8 cellular contexts compared by ENCODE assay signal in the genomic region with DNA sequence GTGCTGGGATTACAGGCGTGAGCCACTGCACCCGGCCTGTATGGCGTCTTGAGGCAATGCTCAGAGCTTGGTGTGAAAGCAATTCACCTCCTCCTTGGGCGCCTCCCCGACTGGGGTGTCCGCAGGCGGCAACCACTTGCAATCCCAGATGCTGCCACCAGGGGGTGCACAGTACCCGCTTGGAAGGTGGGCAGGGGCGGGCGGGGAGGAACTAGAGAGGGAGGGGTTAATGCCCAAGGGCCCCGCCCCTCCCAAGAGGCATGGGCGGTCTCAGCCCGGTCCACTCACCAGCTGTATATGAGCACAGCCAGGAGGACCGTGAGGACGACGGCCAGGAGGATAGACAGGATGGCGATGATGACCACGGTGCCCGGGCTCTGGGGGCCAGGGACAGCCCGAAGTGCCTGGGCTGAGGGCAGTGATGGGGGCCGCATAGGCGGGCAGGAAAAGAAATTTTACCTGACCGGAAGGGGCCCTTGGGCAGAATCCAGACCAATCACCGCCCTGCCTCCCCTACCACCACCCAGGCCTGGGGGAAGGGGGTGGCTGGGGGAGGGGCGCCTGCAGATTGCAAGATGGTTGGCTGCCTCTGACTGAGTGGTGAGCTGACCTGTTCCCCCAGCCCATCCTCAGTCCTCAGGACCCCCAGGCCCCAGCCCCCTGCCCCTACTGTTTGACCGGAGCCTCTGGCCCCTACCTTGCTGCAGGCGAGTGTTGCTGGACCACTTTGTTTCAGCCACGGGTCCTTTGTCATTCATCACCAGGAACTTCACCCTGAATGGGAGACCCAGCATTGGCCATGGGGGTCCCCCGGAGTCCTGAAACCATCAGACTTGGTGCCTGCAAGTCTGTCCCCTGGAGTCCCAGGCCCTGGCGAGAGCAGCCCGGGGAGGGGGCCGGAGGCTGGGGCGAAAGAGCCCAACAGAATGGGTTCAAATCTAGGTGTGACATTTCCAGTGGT. TPM values are rescaled to one million over a fixed set of nuclear protein-coding genes. Genes with fewer than 3 reads are reported as not detected.
DNase-seq lines count a peak whose midpoint lies in the region; ATAC-seq and TF ChIP-seq lines count a peak whose summit lies in the region.
"Not testable (repeated sequence)": the region's sequence is repeated elsewhere in the genome, so short reads cannot be mapped to it uniquely, and the experiment has no call there.

No MANE protein-coding gene starts in this region.

- not testable (repeated sequence) for H3K4me1 ChIP-seq in body of pancreas, transverse colon

- TF ChIP-seq POLR2A in body of pancreas (IDR thresholded peaks at IDR 0.05); transverse colon (IDR thresholded peaks at IDR 0.05): not testable (repeated sequence)

- WGBS in body of pancreas, 2 donors, result 32 to 35% methylated on average over 10 to 23 of the region's 33 CpGs
- 35% methylated on average over 24 of the region's 33 CpGs; no CpG with 5 or more reads in 1 of the 2 donors for WGBS in transverse colon (ENCODE audit: low coverage in 1 of 2), 2 donors

- H3K4me3 ChIP-seq in body of pancreas, transverse colon: not testable (repeated sequence)

- ATAC-seq in HG02678 (IDR thresholded peaks at IDR 0.05; ENCODE audit: unreplicated experiment), result peak; percentile 83
- peak; percentile 88 to 90 for ATAC-seq in activated CD4-positive, CD25-positive, alpha-beta regulatory T cell treated with anti-CD3 and anti-CD28 coated beads, Interleukin-2, amount 50 U/mL, for 24 hours
- peak; percentile 68 for ATAC-seq in body of pancreas

- not testable (repeated sequence) for H3K36me3 ChIP-seq in body of pancreas (replicated peaks in 1 of 2; ENCODE audit: insufficient read depth in 1 of 2, low read depth in 2 of 2); transverse colon

- H3K27me3 ChIP-seq in body of pancreas, transverse colon: not testable (repeated sequence)

- TF ChIP-seq CTCF in GM13976 (IDR thresholded peaks at IDR 0.05; ENCODE audit: borderline replicate concordance, control extremely low read depth, extremely low read depth, insufficient read depth, missing control alignments) (peak; percentile 55), body of pancreas (IDR thresholded peaks at IDR 0.05) (peak in 4 of 7 experiments; percentile 30 to 62 (median 42)), transverse colon (IDR thresholded peaks at IDR 0.05) (peak in 3 of 5 experiments; percentile 56 to 73 (median 65))

- intact Hi-C loops in body of pancreas (cut with DNase I); transverse colon (cut with DNase I; ENCODE audit: low total_unique reads): not testable (repeated sequence)

- in situ Hi-C loops in GM13976 (cut with MboI; ENCODE audit: low sequenced_read_pairs, unreplicated experiment); transverse colon (cut with MboI; ENCODE audit: low pct_ligation_motif_present in 1 of 4, low pct_unique_long_range_greater_than_20kb in 1 of 4, low sequenced_read_pairs in 3 of 4): not testable (repeated sequence)

- not testable (repeated sequence) for H3K9me3 ChIP-seq in body of pancreas, transverse colon

- TF ChIP-seq EP300 in transverse colon (IDR thresholded peaks at IDR 0.05; ENCODE audit: low read depth), result not testable (repeated sequence)

- H3K27ac ChIP-seq in body of pancreas, result not testable (repeated sequence)
- H3K27ac ChIP-seq in transverse colon, result peak overlapping the region in 1 of 4 donors; percentile 16

- DNase-seq in GM13976 (ENCODE audit: low spot score), result peak; percentile 67
- DNase-seq in NCI-H146 treated with DMSO at 0.1 percent for 48 hours (lab: John Stamatoyannopoulos, UW; ENCODE audit: unreplicated experiment), result peak; percentile 0
- DNase-seq in body of pancreas, result peak; percentile 38 to 68 (median 62)
- DNase-seq in hepatic stellate cell (ENCODE audit: low spot score), result peak; percentile 62
- DNase-seq in pulmonary artery endothelial cell (ENCODE audit: low read depth, low spot score), result peak; percentile 7
- DNase-seq in transverse colon, result peak; percentile 81

RNA-seq across cellular contexts. Expression of gene SPDYE1, which starts 11.5 kb away (rescaled TPM):
- total RNA-seq in body of pancreas (not detected), pulmonary artery endothelial cell (not detected in 2 replicates), transverse colon (not detected)

RNA-seq across cellular contexts. Expression of gene DBNL, which starts 58.3 kb away (rescaled TPM):
- 10 to 100 TPM; 62.0 to 96.6 TPM for total RNA-seq in body of pancreas
- total RNA-seq in pulmonary artery endothelial cell, result 197 and 200 TPM in 2 replicates
- 100 to 1,000 TPM in 3 of 4 donors, 10 to 100 TPM in 1; 97.5 to 184 (median 137) TPM for total RNA-seq in transverse colon

RNA-seq across cellular contexts. Expression of gene UBE2D4, which starts 59.9 kb away (rescaled TPM):
- total RNA-seq in body of pancreas (10 to 100 TPM; 16.5 to 18.4 TPM), pulmonary artery endothelial cell (8.0 and 9.4 TPM in 2 replicates), transverse colon (10 to 100 TPM; 13.3 to 55.7 (median 15.5) TPM)

Comparison
In these comparisons a context has a peak if more than half of its experiments do, and no peak if none do; other contexts are left out.
1. DNase-seq: peak in every context shown above with its lines; median percentile 81 in transverse colon; 67 in GM13976; 62 in body of pancreas; 62 in hepatic stellate cell; 7 in pulmonary artery endothelial cell; 0 in NCI-H146 treated with DMSO at 0.1 percent for 48 hours.